In genomic region chr10:133445751-133446708, GRCh38 we compare ENCODE assay signal across 18 cellular contexts. TPM values are rescaled to one million over a fixed set of nuclear protein-coding genes. Genes with fewer than 3 reads are reported as not detected.
DNase-seq lines count a peak whose midpoint lies in the region; ATAC-seq and TF ChIP-seq lines count a peak whose summit lies in the region.
"Had no signal": no experiment of that assay in that cellular context is flagged by ENCODE, and none has a peak within 500 bp of the region (broad histone marks: within the 10 kb centered on the region; RNA-seq: fewer than 3 reads in every experiment).

No MANE protein-coding gene starts in this region.

- H3K27me3 Mint-ChIP-seq in stimulated activated naive CD8-positive, alpha-beta T cell treated with anti-CD3 and anti-CD28 coated beads, Interleukin-15, amount 100 ng/mL, for 72 hours, result peaks cover 27% of the 10 kb centered on the region

- no peak overlapping the region for H3K27ac Mint-ChIP-seq in stimulated activated naive CD8-positive, alpha-beta T cell treated with anti-CD3 and anti-CD28 coated beads, Interleukin-15, amount 100 ng/mL, for 72 hours
- H3K27ac Mint-ChIP-seq: HFFc6 had no signal

- intact Hi-C loops in spleen (cut with DNase I; ENCODE audit: low total_unique reads), result no loop called here

- H3K27ac ChIP-seq in osteoblast (ENCODE audit: low read depth, low read length) (no peak overlapping the region), spleen (no peak overlapping the region)
- H3K27ac ChIP-seq in effector memory CD4-positive, alpha-beta T cell (ENCODE audit: insufficient read depth, low read length, poor library complexity, severe bottlenecking), result no peak overlapping the region
- H3K27ac ChIP-seq: PC-9 had no signal

- H3K4me2 ChIP-seq in osteoblast (ENCODE audit: insufficient read depth, low read length), result no peak overlapping the region
- H3K4me2 ChIP-seq: PC-9 had no signal

- H3K4me3 Mint-ChIP-seq in stimulated activated naive CD8-positive, alpha-beta T cell treated with anti-CD3 and anti-CD28 coated beads, Interleukin-15, amount 100 ng/mL, for 72 hours, result no peak overlapping the region
- H3K4me3 Mint-ChIP-seq: HFFc6 had no signal

- 50 to 67% (median 61%) methylated on average over 53 to 80 of the region's 80 CpGs for WGBS in spleen, 5 donors

- peaks cover 17% of the 10 kb centered on the region for H3K4me1 Mint-ChIP-seq in stimulated activated naive CD8-positive, alpha-beta T cell treated with anti-CD3 and anti-CD28 coated beads, Interleukin-15, amount 100 ng/mL, for 72 hours

- H3K9me3 ChIP-seq in osteoblast (ENCODE audit: low read depth, low read length) (peaks cover 4% of the 10 kb centered on the region), spleen (peaks cover 10 to 53% (median 45%) of the 10 kb centered on the region in 8 donors)
- peaks cover 13% of the 10 kb centered on the region for H3K9me3 ChIP-seq in effector memory CD4-positive, alpha-beta T cell (ENCODE audit: control insufficient read depth, low read length)

- H2AFZ ChIP-seq in osteoblast (ENCODE audit: low read length), result no peak overlapping the region
- H2AFZ ChIP-seq: PC-9 had no signal

- H3K79me2 ChIP-seq in osteoblast (ENCODE audit: insufficient read depth, low read length), result no peaks in the 10 kb centered on the region

- no peaks in the 10 kb centered on the region for H4K20me1 ChIP-seq in osteoblast (ENCODE audit: insufficient read depth, low read length)

- DNase-seq in stimulated activated naive CD8-positive, alpha-beta T cell treated with anti-CD3 and anti-CD28 coated beads, Interleukin-15, amount 100 ng/mL, for 72 hours, result no peak
- DNase-seq in stimulated activated naive CD8-positive, alpha-beta T cell treated with anti-CD3 and anti-CD28 coated beads, Interleukin-15, Interleukin-2, amounts not matched to agents 100 U/mL and 50 U/mL, for 24 hours, result no peak
- DNase-seq in osteoblast (ENCODE audit: insufficient read length, low spot score, missing footprints), result peak; percentile 82
- no peak for DNase-seq in NCI-H1694 treated with DMSO at 0.1 percent for 48 hours (lab: John Stamatoyannopoulos, UW)
- no peak for DNase-seq in spleen
- DNase-seq in NCI-H82 treated with DMSO at 0.1 percent for 48 hours (lab: John Stamatoyannopoulos, UW; ENCODE audit: unreplicated experiment), result no peak
- no peak for DNase-seq in effector memory CD4-positive, alpha-beta T cell
- DNase-seq: ACHN; CD4-positive, CD25-positive, alpha-beta regulatory T cell; HFFc6; Karpas-422; MM.1S; NCI-H1105; NCI-H187; NCI-H446 treated with DMSO at 0.1 percent for 48 hours; NCI-H748 treated with DMSO at 0.1 percent for 48 hours; PC-9 had no signal

- H3K4me3 ChIP-seq in osteoblast (ENCODE audit: insufficient read depth, low read length), result no peak overlapping the region
- H3K4me3 ChIP-seq in spleen, result no peak overlapping the region
- H3K4me3 ChIP-seq in effector memory CD4-positive, alpha-beta T cell (ENCODE audit: insufficient read depth, low read depth, low read length, poor library complexity, severe bottlenecking), result no peak overlapping the region
- H3K4me3 ChIP-seq: PC-9 had no signal

- H3K4me1 ChIP-seq in osteoblast (ENCODE audit: insufficient read depth, low read length) (no peaks in the 10 kb centered on the region), spleen (peaks cover 0 to 14% (median 0%) of the 10 kb centered on the region in 6 donors)
- H3K4me1 ChIP-seq in effector memory CD4-positive, alpha-beta T cell (ENCODE audit: control insufficient read depth, insufficient read depth, low read length, poor library complexity, severe bottlenecking), result peaks cover 14% of the 10 kb centered on the region

- TF ChIP-seq CTCF in osteoblast (IDR thresholded peaks at IDR 0.05; ENCODE audit: extremely low read depth, low read depth, low read length), result no peak
- no peak for TF ChIP-seq CTCF in spleen (IDR thresholded peaks at IDR 0.05 in 8 of 11, conservative IDR thresholded peaks at IDR 0.05 in 3 of 11)

- H3K36me3 ChIP-seq in osteoblast (ENCODE audit: insufficient read depth, low read length), result no peaks in the 10 kb centered on the region
- peaks cover 0 to 9% (median 0%) of the 10 kb centered on the region in 6 donors for H3K36me3 ChIP-seq in spleen
- H3K36me3 ChIP-seq in effector memory CD4-positive, alpha-beta T cell (ENCODE audit: control insufficient read depth, insufficient read depth, low read length), result peaks cover 3% of the 10 kb centered on the region

- peak; percentile 65 for ATAC-seq in stimulated activated naive CD8-positive, alpha-beta T cell treated with anti-CD3 and anti-CD28 coated beads, Interleukin-15, amount 100 ng/mL, for 72 hours
- no peak for ATAC-seq in stimulated activated naive CD8-positive, alpha-beta T cell treated with anti-CD3 and anti-CD28 coated beads, Interleukin-15, Interleukin-2, amounts not matched to agents 100 U/mL and 50 U/mL, for 24 hours
- peak; percentile 11 for ATAC-seq in esophagus mucosa

- peaks cover 20 to 46% of the 10 kb centered on the region in 2 donors for H3K9me3 Mint-ChIP-seq in stimulated activated naive CD8-positive, alpha-beta T cell treated with anti-CD3 and anti-CD28 coated beads, Interleukin-15, amount 100 ng/mL, for 72 hours

- TF ChIP-seq POLR2A in spleen (IDR thresholded peaks at IDR 0.05), result no peak

- H3K27me3 ChIP-seq in osteoblast (ENCODE audit: insufficient read depth, low read length) (no peaks in the 10 kb centered on the region), spleen (replicated peaks in 1 of 7) (peaks cover 0 to 4% (median 0%) of the 10 kb centered on the region in 7 donors)
- H3K27me3 ChIP-seq in effector memory CD4-positive, alpha-beta T cell (replicated peaks; ENCODE audit: control insufficient read depth, insufficient read depth, low read length, poor library complexity, severe bottlenecking), result no peaks in the 10 kb centered on the region

RNA-seq across cellular contexts. Expression of gene SCART1, which starts 7.7 kb away (rescaled TPM):
- total RNA-seq in esophagus mucosa (0.56 TPM), osteoblast (5.1 and 5.6 TPM in 2 replicates), spleen (1 to 10 TPM; 3.7 to 9.7 (median 5.8) TPM)
- 1 to 10 TPM in 1 of 3 donors, under 1 TPM in 2; 0.36 to 1.2 (median 0.72) TPM for polyA plus RNA-seq in spleen

RNA-seq across cellular contexts. Expression of gene SPRN, which starts 21.6 kb away (rescaled TPM):
- total RNA-seq in esophagus mucosa, result 0.12 TPM
- total RNA-seq in osteoblast, result under 0.01 TPM in 2 replicates
- under 1 TPM in 3 of 7 donors, not detected in 4; 0.14 to 0.22 (median 0.14) TPM for total RNA-seq in spleen
- under 1 TPM; 0.20 to 0.58 (median 0.41) TPM for polyA plus RNA-seq in spleen
- total RNA-seq: CD4-positive, CD25-positive, alpha-beta regulatory T cell; PC-9 had no signal

RNA-seq across cellular contexts. Expression of gene MTG1, which starts 52.1 kb away (rescaled TPM):
- 35.2 TPM for total RNA-seq in esophagus mucosa
- 28.3 and 31.5 TPM in 2 replicates for total RNA-seq in osteoblast
- total RNA-seq in spleen, result 10 to 100 TPM; 35.4 to 82.9 (median 63.7) TPM
- 100 to 1,000 TPM in 2 of 3 donors, 10 to 100 TPM in 1; 55.1 to 122 (median 101) TPM for polyA plus RNA-seq in spleen
